ENCODE assay signal across 1 cellular context in genomic region chr3:98732239-98733054, GRCh38.
TF ChIP-seq lines count a peak whose summit lies in the region.

No MANE protein-coding gene starts in this region.

TF ChIP-seq in HEK293, 187 proteins besides CTCF, POLR2A, EP300 and RAD21 (continued from another document and continues in another):
- TF ChIP-seq ZNF518A (tag by site-specific recombination; conservative IDR thresholded peaks at IDR 0.05; ENCODE audit: low read depth) (no peak), ZNF223 (tag by site-specific recombination; IDR thresholded peaks at IDR 0.05) (peak; percentile 98), ZNF214 (tag by site-specific recombination; IDR thresholded peaks at IDR 0.05; ENCODE audit: borderline replicate concordance) (no peak), ZNF629 (tag by site-specific recombination; IDR thresholded peaks at IDR 0.05) (no peak), ZNF335 (tag by site-specific recombination; conservative IDR thresholded peaks at IDR 0.05) (peak; percentile 79), ZNF202 (tag by site-specific recombination; IDR thresholded peaks at IDR 0.05; ENCODE audit: borderline replicate concordance) (no peak), INSM2 (tag by site-specific recombination; IDR thresholded peaks at IDR 0.05) (no peak), ZNF239 (tag by site-specific recombination; IDR thresholded peaks at IDR 0.05) (no peak), ZNF510 (tag by site-specific recombination; IDR thresholded peaks at IDR 0.05; ENCODE audit: insufficient replicate concordance) (no peak), ZNF488 (tag by site-specific recombination; IDR thresholded peaks at IDR 0.05) (no peak), PRDM6 (tag by site-specific recombination; IDR thresholded peaks at IDR 0.05) (no peak), YY1 (tag by site-specific recombination; IDR thresholded peaks at IDR 0.05) (no peak), SP3 (tag by site-specific recombination; IDR thresholded peaks at IDR 0.05) (peak; percentile 73; the same call in 1 of the 2 replicates), KLF16 (tag by site-specific recombination; IDR thresholded peaks at IDR 0.05) (no peak), YY2 (tag by site-specific recombination; IDR thresholded peaks at IDR 0.05) (no peak), ZNF433 (tag by site-specific recombination; IDR thresholded peaks at IDR 0.05; ENCODE audit: low read depth) (no peak), ZSCAN18 (tag by site-specific recombination; IDR thresholded peaks at IDR 0.05) (no peak), PRDM10 (tag by site-specific recombination; IDR thresholded peaks at IDR 0.05) (peak; percentile 79), HOXC10 (CRISPR knock-in tag; IDR thresholded peaks at IDR 0.05) (no peak), ZNF423 (tag by site-specific recombination; IDR thresholded peaks at IDR 0.05) (0 out of 2 replicates have a peak, but pooled peaks have one; percentile 7), ZNF791 (tag by site-specific recombination; IDR thresholded peaks at IDR 0.05) (no peak), BCL11A (tag by site-specific recombination; IDR thresholded peaks at IDR 0.05; ENCODE audit: low read depth) (no peak), ZNF174 (tag by site-specific recombination; IDR thresholded peaks at IDR 0.05) (no peak), ZNF133 (tag by site-specific recombination; IDR thresholded peaks at IDR 0.05) (no peak), ZNF157 (tag by site-specific recombination; IDR thresholded peaks at IDR 0.05) (no peak), GFI1B (tag by site-specific recombination; IDR thresholded peaks at IDR 0.05) (no peak), ZNF76 (tag by site-specific recombination; IDR thresholded peaks at IDR 0.05; ENCODE audit: borderline replicate concordance, low read depth) (no peak), ZNF394 (tag by site-specific recombination; IDR thresholded peaks at IDR 0.05; ENCODE audit: borderline replicate concordance) (peak; percentile 42; the same call in 1 of the 2 replicates), ZFHX2 (tag by site-specific recombination; conservative IDR thresholded peaks at IDR 0.05) (peak; percentile 30; the same call in 1 of the 2 replicates), ZNF660 (tag by site-specific recombination; IDR thresholded peaks at IDR 0.05) (no peak), ZFP69B (tag by site-specific recombination; IDR thresholded peaks at IDR 0.05) (no peak), ZNF707 (tag by site-specific recombination; IDR thresholded peaks at IDR 0.05) (no peak), HOXA7 (CRISPR knock-in tag; IDR thresholded peaks at IDR 0.05; ENCODE audit: borderline replicate concordance) (no peak), ZSCAN16 (tag by site-specific recombination; IDR thresholded peaks at IDR 0.05) (no peak), ZNF280C (tag by site-specific recombination; IDR thresholded peaks at IDR 0.05) (no peak), TRIM28 (IDR thresholded peaks at IDR 0.05; ENCODE audit: borderline replicate concordance, low read length) (no peak), ZNF155 (tag by site-specific recombination; IDR thresholded peaks at IDR 0.05) (no peak), ZNF138 (tag by site-specific recombination; IDR thresholded peaks at IDR 0.05; ENCODE audit: borderline replicate concordance) (no peak)
- TF ChIP-seq, protein P1, sequence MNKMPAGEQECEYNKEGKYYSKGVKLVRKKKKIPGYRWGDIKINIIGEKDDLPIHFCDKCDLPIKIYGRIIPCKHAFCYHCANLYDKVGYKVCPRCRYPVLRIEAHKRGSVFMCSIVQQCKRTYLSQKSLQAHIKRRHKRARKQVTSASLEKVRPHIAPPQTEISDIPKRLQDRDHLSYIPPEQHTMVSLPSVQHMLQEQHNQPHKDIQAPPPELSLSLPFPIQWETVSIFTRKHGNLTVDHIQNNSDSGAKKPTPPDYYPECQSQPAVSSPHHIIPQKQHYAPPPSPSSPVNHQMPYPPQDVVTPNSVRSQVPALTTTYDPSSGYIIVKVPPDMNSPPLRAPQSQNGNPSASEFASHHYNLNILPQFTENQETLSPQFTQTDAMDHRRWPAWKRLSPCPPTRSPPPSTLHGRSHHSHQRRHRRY (tag by site-specific recombination; IDR thresholded peaks at IDR 0.05), result no peak
- TF ChIP-seq, protein P2, sequence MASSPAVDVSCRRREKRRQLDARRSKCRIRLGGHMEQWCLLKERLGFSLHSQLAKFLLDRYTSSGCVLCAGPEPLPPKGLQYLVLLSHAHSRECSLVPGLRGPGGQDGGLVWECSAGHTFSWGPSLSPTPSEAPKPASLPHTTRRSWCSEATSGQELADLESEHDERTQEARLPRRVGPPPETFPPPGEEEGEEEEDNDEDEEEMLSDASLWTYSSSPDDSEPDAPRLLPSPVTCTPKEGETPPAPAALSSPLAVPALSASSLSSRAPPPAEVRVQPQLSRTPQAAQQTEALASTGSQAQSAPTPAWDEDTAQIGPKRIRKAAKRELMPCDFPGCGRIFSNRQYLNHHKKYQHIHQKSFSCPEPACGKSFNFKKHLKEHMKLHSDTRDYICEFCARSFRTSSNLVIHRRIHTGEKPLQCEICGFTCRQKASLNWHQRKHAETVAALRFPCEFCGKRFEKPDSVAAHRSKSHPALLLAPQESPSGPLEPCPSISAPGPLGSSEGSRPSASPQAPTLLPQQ (tag by site-specific recombination; IDR thresholded peaks at IDR 0.05), result no peak
